11 cellular contexts compared by ENCODE assay signal in the genomic region with DNA sequence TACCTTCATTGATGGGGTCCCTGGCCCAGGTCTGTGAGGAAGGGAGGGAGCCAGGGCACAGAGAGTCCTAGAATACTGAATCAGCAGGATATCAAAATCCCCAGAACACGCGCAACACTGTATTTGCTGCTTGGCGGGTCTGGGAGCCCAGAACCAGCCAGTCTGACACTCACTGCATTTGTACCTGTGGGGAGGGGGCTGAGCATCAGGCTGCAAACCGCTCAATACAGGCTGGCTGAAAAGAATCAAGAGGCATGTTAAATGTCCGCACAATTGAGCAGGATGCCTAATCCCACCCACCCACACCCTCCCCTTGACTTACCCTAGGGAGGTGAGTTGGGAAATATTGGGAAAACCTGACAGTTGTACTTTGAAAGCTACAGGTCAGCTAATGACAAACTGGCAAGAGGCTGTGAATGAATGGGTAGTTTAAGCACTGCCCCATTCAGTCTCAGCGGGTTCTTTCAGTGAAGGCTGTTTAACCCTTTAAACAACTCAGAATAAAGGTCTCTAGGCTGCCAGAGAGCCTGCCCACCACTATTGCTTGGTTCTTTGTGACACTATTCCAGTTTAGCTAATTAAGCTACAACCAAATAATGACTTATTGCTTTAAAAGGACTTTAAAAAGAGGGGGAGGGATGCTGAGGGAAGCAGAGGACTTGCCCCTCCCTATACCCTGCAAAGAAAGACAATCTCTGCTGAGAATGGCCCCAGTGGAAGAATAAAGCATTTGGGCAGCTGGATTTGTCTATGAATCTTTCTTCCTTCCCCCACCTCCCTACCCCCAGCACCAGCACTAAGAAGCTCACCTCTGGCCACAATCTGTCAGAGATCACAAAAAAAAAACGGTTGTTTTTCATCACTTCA. TPM values are rescaled to one million over a fixed set of nuclear protein-coding genes. Genes with fewer than 3 reads are reported as not detected.
DNase-seq lines count a peak whose midpoint lies in the region; ATAC-seq and TF ChIP-seq lines count a peak whose summit lies in the region.
"Had no signal": no experiment of that assay in that cellular context is flagged by ENCODE, and none has a peak within 500 bp of the region (broad histone marks: within the 10 kb centered on the region; RNA-seq: fewer than 3 reads in every experiment).

No MANE protein-coding gene starts in this region.

- no peak for ATAC-seq in RWPE2 (ENCODE audit: low read depth)
- ATAC-seq in omental fat pad (ENCODE audit: low FRiP score): peak; percentile 13
- ATAC-seq in HG03460 (IDR thresholded peaks at IDR 0.05; ENCODE audit: unreplicated experiment): no peak
- ATAC-seq: activated T-cell treated with anti-CD3 and anti-CD28 coated beads, Interleukin-2, amount 50 U/mL, for 4 hours had no signal

- H3K27me3 ChIP-seq in RWPE2 (ENCODE audit: insufficient read depth, poor library complexity, severe bottlenecking): no peaks in the 10 kb centered on the region
- H3K27me3 ChIP-seq in Peyer's patch: no peaks in the 10 kb centered on the region

- CTCF ChIA-PET in Calu3 (lab: Charles Lee): interaction anchor here (0.8 to 1.8 kb wide), 3 partner anchors 40 to 167 kb away, joined by 3 to 4 read pairs (median 4); no protein-coding TSS in a partner anchor

- no peak overlapping the region for H3K27ac Mint-ChIP-seq in Calu3 (ENCODE audit: unreplicated experiment)

- H3K36me3 ChIP-seq in RWPE2 (ENCODE audit: low read depth): peaks cover 33% of the 10 kb centered on the region
- no peaks in the 10 kb centered on the region for H3K36me3 ChIP-seq in Peyer's patch

- H3K27me3 Mint-ChIP-seq in Calu3 (ENCODE audit: unreplicated experiment): no peaks in the 10 kb centered on the region

- no peaks in the 10 kb centered on the region for H3K9me3 Mint-ChIP-seq in Calu3 (ENCODE audit: low read depth, unreplicated experiment)
- H3K9me3 Mint-ChIP-seq: activated T-cell treated with anti-CD3 and anti-CD28 coated beads, Interleukin-2, amount 50 U/mL, for 4 hours; natural killer cell treated with Interleukin-12 subunit alpha and Interleukin-12 subunit beta and Interleukin-15 and Interleukin-18, amount 100 ng/mL, for 72 hours had no signal

- H3K9me3 ChIP-seq in RWPE2 (ENCODE audit: severe bottlenecking) (no peaks in the 10 kb centered on the region), Peyer's patch (no peaks in the 10 kb centered on the region)

- peak overlapping the region; percentile 15 for H3K27ac ChIP-seq in RWPE2 (ENCODE audit: poor library complexity, severe bottlenecking)
- H3K27ac ChIP-seq in Peyer's patch: peak overlapping the region in 2 of 4 donors; percentile 67 to 74

- H3K4me1 ChIP-seq in RWPE2 (ENCODE audit: insufficient read depth, poor library complexity, severe bottlenecking) (peaks cover 31% of the 10 kb centered on the region), Peyer's patch (peaks cover 0 to 58% (median 3%) of the 10 kb centered on the region in 4 donors)

- no peak for TF ChIP-seq CTCF in Calu3 (IDR thresholded peaks at IDR 0.05; ENCODE audit: unreplicated experiment)
- TF ChIP-seq CTCF in RWPE2 (IDR thresholded peaks at IDR 0.05; ENCODE audit: poor library complexity, severe bottlenecking): no peak
- no peak for TF ChIP-seq CTCF in fibroblast of the aortic adventitia (IDR thresholded peaks at IDR 0.05; ENCODE audit: insufficient read depth, low read length)
- no peak for TF ChIP-seq CTCF in omental fat pad (IDR thresholded peaks at IDR 0.05)
- no peak for TF ChIP-seq CTCF in Peyer's patch (IDR thresholded peaks at IDR 0.05)

- H3K4me3 Mint-ChIP-seq in Calu3 (ENCODE audit: low read depth, unreplicated experiment): peak overlapping the region; percentile 98
- H3K4me3 Mint-ChIP-seq: activated T-cell treated with anti-CD3 and anti-CD28 coated beads, Interleukin-2, amount 50 U/mL, for 4 hours; natural killer cell treated with Interleukin-12 subunit alpha and Interleukin-12 subunit beta and Interleukin-15 and Interleukin-18, amount 100 ng/mL, for 72 hours had no signal

- TF ChIP-seq POLR2A in Peyer's patch (IDR thresholded peaks at IDR 0.05): no peak

- no TSS peak for BruUV-seq in Calu3 (replicated peaks; lab: Mats Ljungman, UMichigan)

- H3K36me3 Mint-ChIP-seq in Calu3 (ENCODE audit: insufficient read depth, unreplicated experiment): peaks cover 38% of the 10 kb centered on the region
- H3K36me3 Mint-ChIP-seq: natural killer cell treated with Interleukin-12 subunit alpha and Interleukin-12 subunit beta and Interleukin-15 and Interleukin-18, amount 100 ng/mL, for 72 hours had no signal

- intact Hi-C loops in Calu3 (cut with micrococcal nuclease; ENCODE audit: unreplicated experiment): loop anchor here (10.0 kb wide), 2 partner anchors 115 to 185 kb away; no protein-coding TSS in a partner anchor

- H3K4me1 Mint-ChIP-seq in Calu3 (ENCODE audit: low read depth, unreplicated experiment): peaks cover 28% of the 10 kb centered on the region

- DNase-seq in Calu3 (no peak), RWPE2 (ENCODE audit: low spot score) (no peak), fibroblast of the aortic adventitia (ENCODE audit: low read depth) (peak; percentile 27), omental fat pad (ENCODE audit: low spot score) (no peak), UCSD-AML1 (lab: John Stamatoyannopoulos, UW; ENCODE audit: unreplicated experiment) (no peak), Peyer's patch (no peak), HPDE6-E6E7 (ENCODE audit: extremely low spot score) (no peak)
- DNase-seq: activated T-cell treated with anti-CD3 and anti-CD28 coated beads, Interleukin-2, amount 50 U/mL, for 4 hours; T-helper 9 cell had no signal

- H3K4me3 ChIP-seq in RWPE2 (ENCODE audit: severe bottlenecking) (no peak overlapping the region), fibroblast of the aortic adventitia (ENCODE audit: low read depth, low read length) (peak overlapping the region; percentile 23), Peyer's patch (peak overlapping the region in 2 of 4 donors; percentile 28 to 33)

RNA-seq across cellular contexts. Expression of gene SPRY4, which starts 5.0 kb away (rescaled TPM):
- total RNA-seq in Calu3 (2022) (23.6 and 29.4 TPM in 2 replicates), fibroblast of the aortic adventitia (ENCODE audit: low replicate concordance) (1.3 and 13.9 TPM in 2 replicates), omental fat pad (10 to 100 TPM; 40.4 to 93.5 (median 47.3) TPM), Peyer's patch (10 to 100 TPM; 17.5 to 43.3 (median 31.5) TPM)
